In genomic region chr1:165344736-165345135, GRCh38 we compare ENCODE assay signal across 1 cellular context.
TF ChIP-seq lines count a peak whose summit lies in the region.

No MANE protein-coding gene starts in this region.

TF ChIP-seq in WTC11, 78 proteins besides CTCF, POLR2A, EP300 and RAD21 (continued from another document):
- TF ChIP-seq, protein P1, sequence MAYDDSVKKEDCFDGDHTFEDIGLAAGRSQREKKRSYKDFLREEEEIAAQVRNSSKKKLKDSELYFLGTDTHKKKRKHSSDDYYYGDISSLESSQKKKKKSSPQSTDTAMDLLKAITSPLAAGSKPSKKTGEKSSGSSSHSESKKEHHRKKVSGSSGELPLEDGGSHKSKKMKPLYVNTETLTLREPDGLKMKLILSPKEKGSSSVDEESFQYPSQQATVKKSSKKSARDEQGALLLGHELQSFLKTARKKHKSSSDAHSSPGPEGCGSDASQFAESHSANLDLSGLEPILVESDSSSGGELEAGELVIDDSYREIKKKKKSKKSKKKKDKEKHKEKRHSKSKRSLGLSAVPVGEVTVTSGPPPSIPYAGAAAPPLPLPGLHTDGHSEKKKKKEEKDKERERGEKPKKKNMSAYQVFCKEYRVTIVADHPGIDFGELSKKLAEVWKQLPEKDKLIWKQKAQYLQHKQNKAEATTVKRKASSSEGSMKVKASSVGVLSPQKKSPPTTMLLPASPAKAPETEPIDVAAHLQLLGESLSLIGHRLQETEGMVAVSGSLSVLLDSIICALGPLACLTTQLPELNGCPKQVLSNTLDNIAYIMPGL (CRISPR knock-in tag; IDR thresholded peaks at IDR 0.05), result no peak
- TF ChIP-seq ZNF423 (CRISPR knock-in tag; IDR thresholded peaks at IDR 0.05) (no peak), FOXJ3 (CRISPR knock-in tag; IDR thresholded peaks at IDR 0.05; ENCODE audit: borderline replicate concordance) (no peak), MLX (CRISPR knock-in tag; IDR thresholded peaks at IDR 0.05) (no peak)
- TF ChIP-seq, protein P2, sequence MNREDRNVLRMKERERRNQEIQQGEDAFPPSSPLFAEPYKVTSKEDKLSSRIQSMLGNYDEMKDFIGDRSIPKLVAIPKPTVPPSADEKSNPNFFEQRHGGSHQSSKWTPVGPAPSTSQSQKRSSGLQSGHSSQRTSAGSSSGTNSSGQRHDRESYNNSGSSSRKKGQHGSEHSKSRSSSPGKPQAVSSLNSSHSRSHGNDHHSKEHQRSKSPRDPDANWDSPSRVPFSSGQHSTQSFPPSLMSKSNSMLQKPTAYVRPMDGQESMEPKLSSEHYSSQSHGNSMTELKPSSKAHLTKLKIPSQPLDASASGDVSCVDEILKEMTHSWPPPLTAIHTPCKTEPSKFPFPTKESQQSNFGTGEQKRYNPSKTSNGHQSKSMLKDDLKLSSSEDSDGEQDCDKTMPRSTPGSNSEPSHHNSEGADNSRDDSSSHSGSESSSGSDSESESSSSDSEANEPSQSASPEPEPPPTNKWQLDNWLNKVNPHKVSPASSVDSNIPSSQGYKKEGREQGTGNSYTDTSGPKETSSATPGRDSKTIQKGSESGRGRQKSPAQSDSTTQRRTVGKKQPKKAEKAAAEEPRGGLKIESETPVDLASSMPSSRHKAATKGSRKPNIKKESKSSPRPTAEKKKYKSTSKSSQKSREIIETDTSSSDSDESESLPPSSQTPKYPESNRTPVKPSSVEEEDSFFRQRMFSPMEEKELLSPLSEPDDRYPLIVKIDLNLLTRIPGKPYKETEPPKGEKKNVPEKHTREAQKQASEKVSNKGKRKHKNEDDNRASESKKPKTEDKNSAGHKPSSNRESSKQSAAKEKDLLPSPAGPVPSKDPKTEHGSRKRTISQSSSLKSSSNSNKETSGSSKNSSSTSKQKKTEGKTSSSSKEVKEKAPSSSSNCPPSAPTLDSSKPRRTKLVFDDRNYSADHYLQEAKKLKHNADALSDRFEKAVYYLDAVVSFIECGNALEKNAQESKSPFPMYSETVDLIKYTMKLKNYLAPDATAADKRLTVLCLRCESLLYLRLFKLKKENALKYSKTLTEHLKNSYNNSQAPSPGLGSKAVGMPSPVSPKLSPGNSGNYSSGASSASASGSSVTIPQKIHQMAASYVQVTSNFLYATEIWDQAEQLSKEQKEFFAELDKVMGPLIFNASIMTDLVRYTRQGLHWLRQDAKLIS (CRISPR knock-in tag; IDR thresholded peaks at IDR 0.05; ENCODE audit: borderline replicate concordance), result no peak
- TF ChIP-seq, protein P3, sequence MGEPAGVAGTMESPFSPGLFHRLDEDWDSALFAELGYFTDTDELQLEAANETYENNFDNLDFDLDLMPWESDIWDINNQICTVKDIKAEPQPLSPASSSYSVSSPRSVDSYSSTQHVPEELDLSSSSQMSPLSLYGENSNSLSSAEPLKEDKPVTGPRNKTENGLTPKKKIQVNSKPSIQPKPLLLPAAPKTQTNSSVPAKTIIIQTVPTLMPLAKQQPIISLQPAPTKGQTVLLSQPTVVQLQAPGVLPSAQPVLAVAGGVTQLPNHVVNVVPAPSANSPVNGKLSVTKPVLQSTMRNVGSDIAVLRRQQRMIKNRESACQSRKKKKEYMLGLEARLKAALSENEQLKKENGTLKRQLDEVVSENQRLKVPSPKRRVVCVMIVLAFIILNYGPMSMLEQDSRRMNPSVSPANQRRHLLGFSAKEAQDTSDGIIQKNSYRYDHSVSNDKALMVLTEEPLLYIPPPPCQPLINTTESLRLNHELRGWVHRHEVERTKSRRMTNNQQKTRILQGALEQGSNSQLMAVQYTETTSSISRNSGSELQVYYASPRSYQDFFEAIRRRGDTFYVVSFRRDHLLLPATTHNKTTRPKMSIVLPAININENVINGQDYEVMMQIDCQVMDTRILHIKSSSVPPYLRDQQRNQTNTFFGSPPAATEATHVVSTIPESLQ (CRISPR knock-in tag; IDR thresholded peaks at IDR 0.05), result no peak
